ENCODE assay signal across 29 cellular contexts in genomic region chr10:34756584-34756983, GRCh38.
"Had no signal": no experiment of that assay in that cellular context is flagged by ENCODE, and none has a peak within 500 bp of the region (broad histone marks: within the 10 kb centered on the region; RNA-seq: fewer than 3 reads in every experiment).

No MANE protein-coding gene starts in this region.

- H3K4me3 ChIP-seq: body of pancreas, breast epithelium had no signal

- H3K27me3 Mint-ChIP-seq: activated T-helper 17 cell treated with anti-CD3 and anti-CD28 coated beads, Interleukin-2, amount 50 U/mL, for 72 hours had no signal

- H3K27ac ChIP-seq: body of pancreas, breast epithelium, WERI-Rb-1 had no signal

- H3K36me3 Mint-ChIP-seq: activated naive CD8-positive, alpha-beta T cell treated with anti-CD3 and anti-CD28 coated beads for 36 hours; T-cell had no signal

- DNase-seq: activated CD4-positive, alpha-beta memory T cell treated with anti-CD3 and anti-CD28 coated beads, Interleukin-2, amount 10 ng/mL, durations not matched to agents 7 days and 5 days; activated CD4-positive, alpha-beta T cell treated with anti-CD3 and anti-CD28 coated beads for 1 hour; activated CD4-positive, alpha-beta T cell treated with anti-CD3 and anti-CD28 coated beads for 48 hours; activated CD4-positive, CD25-positive, alpha-beta regulatory T cell; activated effector memory CD4-positive, alpha-beta T cell treated with anti-CD3 and anti-CD28 coated beads, Interleukin-2, amount 50 U/mL, for 16 hours; activated naive CD4-positive, alpha-beta T cell; activated naive CD4-positive, alpha-beta T cell treated with anti-CD3 and anti-CD28 coated beads, Interleukin-2, amount 50 U/mL, for 16 hours; activated naive CD8-positive, alpha-beta T cell treated with anti-CD3 and anti-CD28 coated beads for 36 hours; activated T-cell treated with anti-CD3 and anti-CD28 coated beads, Interleukin-2, amount 50 U/mL, for 1 hour; activated T-cell treated with anti-CD3 and anti-CD28 coated beads, Interleukin-2, amount 50 U/mL, for 72 hours; amygdala; body of pancreas; NCI-H1092 treated with DMSO at 0.1 percent for 48 hours; NCI-H1417; NCI-H2029; NCI-H345; NCI-H524 treated with DMSO at 0.1 percent for 48 hours; RPMI8226; SIG-M5; T-cell; T-helper 2 cell; T1000; WERI-Rb-1 had no signal

- H3K9me3 ChIP-seq: body of pancreas, breast epithelium had no signal

- ATAC-seq: activated T-cell treated with anti-CD3 and anti-CD28 coated beads, Interleukin-2, amount 50 U/mL, for 72 hours; activated T-helper 17 cell treated with anti-CD3 and anti-CD28 coated beads, Interleukin-2, amount 50 U/mL, for 72 hours; body of pancreas; Panc1; Right ventricle myocardium inferior; SK-N-SH treated with all-trans-retinoic acid at 6 μM for 48 hours; T-cell had no signal

- H3K4me1 Mint-ChIP-seq: activated T-helper 17 cell treated with anti-CD3 and anti-CD28 coated beads, Interleukin-2, amount 50 U/mL, for 72 hours; T-cell had no signal

- H3K27me3 ChIP-seq: body of pancreas, breast epithelium had no signal

- H3K4me1 ChIP-seq: breast epithelium had no signal

- H3K27ac Mint-ChIP-seq: activated CD4-positive, alpha-beta memory T cell treated with anti-CD3 and anti-CD28 coated beads, Interleukin-2, amount 10 ng/mL, durations not matched to agents 7 days and 5 days; activated naive CD8-positive, alpha-beta T cell treated with anti-CD3 and anti-CD28 coated beads for 36 hours; activated T-cell treated with anti-CD3 and anti-CD28 coated beads, Interleukin-2, amount 50 U/mL, for 72 hours; activated T-helper 17 cell treated with anti-CD3 and anti-CD28 coated beads, Interleukin-2, amount 50 U/mL, for 72 hours; T-cell had no signal

- FAIRE-seq: astrocyte had no signal

- H3K4me3 Mint-ChIP-seq: activated CD4-positive, alpha-beta memory T cell treated with anti-CD3 and anti-CD28 coated beads, Interleukin-2, amount 10 ng/mL, durations not matched to agents 7 days and 5 days; activated naive CD8-positive, alpha-beta T cell treated with anti-CD3 and anti-CD28 coated beads for 36 hours; activated T-cell treated with anti-CD3 and anti-CD28 coated beads, Interleukin-2, amount 50 U/mL, for 72 hours; activated T-helper 17 cell treated with anti-CD3 and anti-CD28 coated beads, Interleukin-2, amount 50 U/mL, for 72 hours; T-cell had no signal

- H3K36me3 ChIP-seq: breast epithelium, WERI-Rb-1 had no signal
